In genomic region chr1:204560590-204560989, GRCh38 we compare ENCODE assay signal across 10 cellular contexts. TPM values are rescaled to one million over a fixed set of nuclear protein-coding genes. Genes with fewer than 3 reads are reported as not detected.
DNase-seq lines count a peak whose midpoint lies in the region; ATAC-seq, FAIRE-seq and TF ChIP-seq lines count a peak whose summit lies in the region.
"Had no signal": no experiment of that assay in that cellular context is flagged by ENCODE, and none has a peak within 500 bp of the region (broad histone marks: within the 10 kb centered on the region; RNA-seq: fewer than 3 reads in every experiment).

No MANE protein-coding gene starts in this region.

- H3K4me2 ChIP-seq in keratinocyte (ENCODE audit: control insufficient read depth, extremely low read depth, insufficient read depth, low read depth, low read length) = no peak overlapping the region

- TF ChIP-seq CTCF in WTC11 (IDR thresholded peaks at IDR 0.05) (no peak), keratinocyte (optimal IDR thresholded peaks at IDR 0.05 in 1 of 3, IDR thresholded peaks at IDR 0.05 in 1 of 3, conservative IDR thresholded peaks at IDR 0.05 in 1 of 3; ENCODE audit: extremely low read depth in 1 of 3, insufficient read depth in 2 of 3, low read length in 3 of 3) (no peak)

- H3K27me3 Mint-ChIP-seq in WTC11 (ENCODE audit: low read depth) = no peaks in the 10 kb centered on the region

- H3K4me1 Mint-ChIP-seq in WTC11 = peaks cover 28% of the 10 kb centered on the region

- dilution Hi-C loops in keratinocyte (cut with MboI; ENCODE audit: extremely low pct_ligation_motif_present, low sequenced_read_pairs) = no loop called here

- FAIRE-seq in H54 (lab: Jason Lieb, UNC) (peak; percentile 43), keratinocyte (lab: Jason Lieb, UNC) (peak; percentile 41)

- H3K36me3 ChIP-seq in keratinocyte (ENCODE audit: control insufficient read depth in 2 of 2, extremely low read depth in 1 of 2, insufficient read depth in 2 of 2, low read length in 2 of 2) = peaks cover 3 to 8% of the 10 kb centered on the region in 2 experiments

- no peaks in the 10 kb centered on the region for H3K79me2 ChIP-seq in keratinocyte (ENCODE audit: control insufficient read depth, insufficient read depth, low read length)

- no peaks in the 10 kb centered on the region for H4K20me1 ChIP-seq in keratinocyte (ENCODE audit: control insufficient read depth, extremely low read depth, insufficient read depth, low read length)

- no peaks in the 10 kb centered on the region for H3K9me3 Mint-ChIP-seq in WTC11

- H2AFZ ChIP-seq in keratinocyte (ENCODE audit: control insufficient read depth, low read length) = no peak overlapping the region

- peak; percentile 66 for ATAC-seq in WTC11
- no peak for ATAC-seq in GM19397 (IDR thresholded peaks at IDR 0.05; ENCODE audit: unreplicated experiment)
- no peak for ATAC-seq in HG02571 (IDR thresholded peaks at IDR 0.05; ENCODE audit: unreplicated experiment)

- no peak overlapping the region for H3K4me3 Mint-ChIP-seq in WTC11

- H3K9me1 ChIP-seq in keratinocyte (ENCODE audit: control insufficient read depth, extremely low read depth, insufficient read depth, low read length) = no peaks in the 10 kb centered on the region

- H3K4me1 ChIP-seq in keratinocyte (ENCODE audit: control insufficient read depth, extremely low read depth, insufficient read depth, low read length) = peaks cover 7% of the 10 kb centered on the region

- no peak overlapping the region for H3K27ac ChIP-seq in keratinocyte (ENCODE audit: control insufficient read depth, insufficient read depth, low read length)
- H3K27ac ChIP-seq: esophagus squamous epithelium had no signal

- H3K36me3 Mint-ChIP-seq in WTC11 = 0 out of 2 replicates have a peak, but pooled peaks cover 3% of the 10 kb centered on the region

- no peaks in the 10 kb centered on the region for H3K9me3 ChIP-seq in keratinocyte (ENCODE audit: control insufficient read depth, low read depth, low read length)
- H3K9me3 ChIP-seq: esophagus squamous epithelium had no signal

- no peak overlapping the region for H3K9ac ChIP-seq in keratinocyte (ENCODE audit: control insufficient read depth, extremely low read depth, insufficient read depth, low read length)

- POLR2A ChIA-PET in WTC11 (lab: Charles Lee) = no interaction called here

- no peak for TF ChIP-seq POLR2A in H54 (IDR thresholded peaks at IDR 0.05; ENCODE audit: low read depth, low read length)

- H3K4me3 ChIP-seq in keratinocyte (ENCODE audit: control insufficient read depth in 2 of 3, extremely low read depth in 1 of 3, insufficient read depth in 2 of 3, low read depth in 1 of 3, low read length in 3 of 3) = no peak overlapping the region
- H3K4me3 ChIP-seq: esophagus squamous epithelium had no signal

- CTCF ChIA-PET in WTC11 (lab: Charles Lee) = interaction anchor here (0.9 to 4.7 kb wide), 3 partner anchors 162 to 247 kb away, joined by 4 to 45 read pairs (median 7); no protein-coding TSS in a partner anchor

- peak; percentile 26 for DNase-seq in AG08395 (ENCODE audit: low spot score)
- DNase-seq in H54 (ENCODE audit: insufficient read length, low spot score) = no peak
- no peak for DNase-seq in WTC11 (ENCODE audit: low spot score)
- DNase-seq in keratinocyte (ENCODE audit: low read depth, low spot score) = peak; percentile 25
- DNase-seq in midbrain (lab: John Stamatoyannopoulos, UW) = no peak
- no peak for DNase-seq in cerebellar cortex (ENCODE audit: low spot score)
- DNase-seq: activated CD8-positive, alpha-beta memory T cell treated with anti-CD3 and anti-CD28 coated beads for 24 hours; esophagus squamous epithelium had no signal

- H3K27ac Mint-ChIP-seq in WTC11 = peak overlapping the region; percentile 8; the same call in 1 of the 2 replicates

- no peaks in the 10 kb centered on the region for H3K27me3 ChIP-seq in keratinocyte (ENCODE audit: control insufficient read depth, extremely low read depth, insufficient read depth, low read length)
- H3K27me3 ChIP-seq: esophagus squamous epithelium had no signal

TF ChIP-seq in WTC11, 78 proteins besides CTCF, POLR2A, EP300 and RAD21:
- no peak for TF ChIP-seq E2F4 (CRISPR knock-in tag; IDR thresholded peaks at IDR 0.05; ENCODE audit: borderline replicate concordance, low read depth)
- no peak for TF ChIP-seq MAX (CRISPR knock-in tag; IDR thresholded peaks at IDR 0.05)
- no peak for TF ChIP-seq OVOL2 (CRISPR knock-in tag; IDR thresholded peaks at IDR 0.05; ENCODE audit: borderline replicate concordance)
- TF ChIP-seq ZNF138 (CRISPR knock-in tag; conservative IDR thresholded peaks at IDR 0.05) = no peak
- no peak for TF ChIP-seq ZNF263 (CRISPR knock-in tag; IDR thresholded peaks at IDR 0.05; ENCODE audit: low read depth)
- no peak for TF ChIP-seq HMGXB4 (CRISPR knock-in tag; IDR thresholded peaks at IDR 0.05)
TF ChIP-seq in WTC11: peak in this region for 0.

RNA-seq across cellular contexts. Expression of gene MDM4, which starts 44.4 kb away (rescaled TPM):
- 73.5 to 76.2 TPM (median 74.1 TPM) in 3 replicates for total RNA-seq in WTC11 (2021)
- 6.8 to 17.8 TPM (median 8.6 TPM) in 3 replicates for polyA plus RNA-seq in keratinocyte
- polyA plus RNA-seq in keratinocyte (2011; ENCODE audit: low read depth) = 36.9 TPM
- polyA plus RNA-seq in keratinocyte (2011; cell fraction: cytosol; rRNA removed) = 1.9 and 3.5 TPM in 2 replicates
- polyA plus RNA-seq in keratinocyte (2011; cell fraction: nucleus; rRNA removed) = 26.4 and 30.8 TPM in 2 replicates
- polyA plus RNA-seq in keratinocyte (2012; ENCODE audit: low replicate concordance) = 4.5 and 12.7 TPM in 2 replicates
- polyA minus RNA-seq in keratinocyte = 20.8 to 68.3 TPM (median 32.4 TPM) in 3 replicates
- polyA minus RNA-seq in keratinocyte (2011; cell fraction: cytosol; rRNA and poly(A)+ RNA removed) = 4.8 TPM
- 43.8 and 78.3 TPM in 2 replicates for polyA minus RNA-seq in keratinocyte (2011; cell fraction: nucleus; rRNA and poly(A)+ RNA removed)

Comparison
In these comparisons a context has a peak if more than half of its experiments do, and no peak if none do; other contexts are left out.
1. DNase-seq: peak in AG08395 (single experiment) and keratinocyte (single experiment); none in H54 (single experiment), WTC11 (single experiment), midbrain (single experiment) and cerebellar cortex (single experiment).